ENCODE assay signal across 8 cellular contexts in genomic region chr11:64489831-64490441, GRCh38.
DNase-seq lines count a peak whose midpoint lies in the region; ATAC-seq and TF ChIP-seq lines count a peak whose summit lies in the region.

No MANE protein-coding gene starts in this region.

- H3K4me1 ChIP-seq in BLaER1 (peaks cover 62% of the 10 kb centered on the region), PC-9 (replicated peaks; ENCODE audit: insufficient read depth) (no peaks in the 10 kb centered on the region)

- H3K27me3 ChIP-seq in BLaER1 = no peaks in the 10 kb centered on the region
- H3K27me3 ChIP-seq in PC-9 (ENCODE audit: insufficient read depth, low read depth) = peaks cover 94% of the 10 kb centered on the region

- DNase-seq in HEK293T (ENCODE audit: extremely low spot score) (peak; percentile 79), PC-9 (peak in 1 of 2 experiments; percentile 63), head of caudate nucleus (peak; percentile 52 to 87 (median 74)), posterior vena cava (ENCODE audit: low spot score) (peak; percentile 88)
- peak; percentile 6 for DNase-seq in activated effector memory CD4-positive, alpha-beta T cell treated with Interleukin-2 at 50 U/mL for 16 hours

- H3K4me2 ChIP-seq in BLaER1 = peak overlapping the region; percentile 89
- H3K4me2 ChIP-seq in PC-9 = no peak overlapping the region

- H3K27ac ChIP-seq in BLaER1 (no peak overlapping the region), PC-9 (no peak overlapping the region)

- CTCF ChIA-PET in HEK293T (lab: Yijun Ruan, JAX) = interaction anchor here (0.5 to 1.6 kb wide), 9 partner anchors 9 to 784 kb away, joined by 3 to 11 read pairs (median 3); no protein-coding TSS in a partner anchor
- CTCF ChIA-PET in PC-9 (lab: Charles Lee) = no interaction called here

- H3F3A ChIP-seq in PC-9 (ENCODE audit: insufficient read depth, low read depth) = no peaks in the 10 kb centered on the region

- TF ChIP-seq CTCF in PC-9 (conservative IDR thresholded peaks at IDR 0.05) = peak; percentile 72

- H3K4me3 ChIP-seq in BLaER1 (peak overlapping the region; percentile 25; the same call in 1 of the 2 replicates), PC-9 (no peak overlapping the region)

- no peak overlapping the region for H2AFZ ChIP-seq in PC-9

- POLR2A ChIA-PET in HEK293T (lab: Yijun Ruan, JAX) = no interaction called here
- POLR2A ChIA-PET in PC-9 (lab: Charles Lee; ENCODE audit: unreplicated experiment) = no interaction called here

- ATAC-seq in GM21528 (IDR thresholded peaks at IDR 0.05; ENCODE audit: low FRiP score, unreplicated experiment) = no peak
- ATAC-seq in HG03196 (IDR thresholded peaks at IDR 0.05; ENCODE audit: unreplicated experiment) = no peak

- no TSS peak for BruUV-seq in PC-9 (replicated peaks; lab: Mats Ljungman, UMichigan)

- no peaks in the 10 kb centered on the region for H3K36me3 ChIP-seq in BLaER1
- H3K36me3 ChIP-seq in PC-9 (ENCODE audit: low read depth) = no peaks in the 10 kb centered on the region

- no peaks in the 10 kb centered on the region for H3K79me2 ChIP-seq in PC-9 (ENCODE audit: low read depth)

- peaks cover 5% of the 10 kb centered on the region; the same call in 1 of the 2 replicates for H3K9me3 ChIP-seq in BLaER1
- no peaks in the 10 kb centered on the region for H3K9me3 ChIP-seq in PC-9 (ENCODE audit: insufficient read depth, low read depth)

- H3K9me2 ChIP-seq in PC-9 (ENCODE audit: insufficient read depth) = no peaks in the 10 kb centered on the region

- H3K9ac ChIP-seq in BLaER1 = no peak overlapping the region

- intact Hi-C loops in PC-9 (cut with micrococcal nuclease; ENCODE audit: unreplicated experiment) = loop anchor here (5.0 kb wide), 1 partner anchor 133 kb away; the partner anchor contains the start of gene RPS6KA4
- intact Hi-C loops in head of caudate nucleus (cut with DNase I) = no loop called here
- intact Hi-C loops in posterior vena cava (cut with DNase I) = loop anchor here in 1 of 2 donors (10.0 kb wide), 1 partner anchor 165 kb away; no protein-coding TSS in a partner anchor

- H4K20me1 ChIP-seq in BLaER1 = no peaks in the 10 kb centered on the region
- no peaks in the 10 kb centered on the region for H4K20me1 ChIP-seq in PC-9 (ENCODE audit: insufficient read depth)

TF ChIP-seq in HEK293T, 16 proteins besides CTCF, POLR2A, EP300 and RAD21:
- TF ChIP-seq CTBP1 (IDR thresholded peaks at IDR 0.05; ENCODE audit: borderline replicate concordance) (no peak), FOXM1 (IDR thresholded peaks at IDR 0.05; ENCODE audit: borderline replicate concordance) (no peak), HDGF (IDR thresholded peaks at IDR 0.05; ENCODE audit: borderline replicate concordance) (no peak), L3MBTL2 (conservative IDR thresholded peaks at IDR 0.05) (no peak), ELF4 (IDR thresholded peaks at IDR 0.05) (no peak), TARDBP (IDR thresholded peaks at IDR 0.05) (no peak), SUZ12 (IDR thresholded peaks at IDR 0.05) (no peak), NFRKB (IDR thresholded peaks at IDR 0.05) (no peak), SP1 (IDR thresholded peaks at IDR 0.05) (no peak), FOXK2 (IDR thresholded peaks at IDR 0.05) (no peak), ARNT (IDR thresholded peaks at IDR 0.05) (no peak), FOXA1 (IDR thresholded peaks at IDR 0.05) (no peak), ZNF384 (IDR thresholded peaks at IDR 0.05) (no peak), LEF1 (IDR thresholded peaks at IDR 0.05; ENCODE audit: borderline replicate concordance) (no peak), BHLHE40 (IDR thresholded peaks at IDR 0.05; ENCODE audit: borderline replicate concordance) (no peak)
- TF ChIP-seq, protein P1, sequence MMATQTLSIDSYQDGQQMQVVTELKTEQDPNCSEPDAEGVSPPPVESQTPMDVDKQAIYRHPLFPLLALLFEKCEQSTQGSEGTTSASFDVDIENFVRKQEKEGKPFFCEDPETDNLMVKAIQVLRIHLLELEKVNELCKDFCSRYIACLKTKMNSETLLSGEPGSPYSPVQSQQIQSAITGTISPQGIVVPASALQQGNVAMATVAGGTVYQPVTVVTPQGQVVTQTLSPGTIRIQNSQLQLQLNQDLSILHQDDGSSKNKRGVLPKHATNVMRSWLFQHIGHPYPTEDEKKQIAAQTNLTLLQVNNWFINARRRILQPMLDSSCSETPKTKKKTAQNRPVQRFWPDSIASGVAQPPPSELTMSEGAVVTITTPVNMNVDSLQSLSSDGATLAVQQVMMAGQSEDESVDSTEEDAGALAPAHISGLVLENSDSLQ (IDR thresholded peaks at IDR 0.05) = no peak
